In genomic region chr20:43944653-43945235, GRCh38 we compare ENCODE assay signal across 21 cellular contexts.
"Had no signal": no experiment of that assay in that cellular context is flagged by ENCODE, and none has a peak within 500 bp of the region (broad histone marks: within the 10 kb centered on the region; RNA-seq: fewer than 3 reads in every experiment).

No MANE protein-coding gene starts in this region.

- ATAC-seq: activated CD8-positive, alpha-beta T cell treated with anti-CD3 and anti-CD28 coated beads for 36 hours; activated naive CD4-positive, alpha-beta T cell treated with anti-CD3 and anti-CD28 coated beads, Interleukin-2, amount 50 U/mL, for 72 hours; activated T-cell treated with anti-CD3 and anti-CD28 coated beads, Interleukin-2, amount 50 U/mL, for 4 hours; left cardiac atrium; naive thymus-derived CD8-positive, alpha-beta T cell; sciatic nerve; stimulated activated effector memory CD8-positive, alpha-beta T cell treated with anti-CD3 and anti-CD28 coated beads, Interleukin-12 subunit alpha, Interleukin-12 subunit beta, amount 100 ng/mL, for 72 hours had no signal

- H3K9me3 ChIP-seq: stomach, vagina had no signal

- DNase-seq: activated B cell treated with CpG ODN at 0.5 μM for 24 hours; activated CD4-positive, alpha-beta T cell treated with anti-CD3 and anti-CD28 coated beads for 4 hours; activated CD8-positive, alpha-beta T cell treated with anti-CD3 and anti-CD28 coated beads for 36 hours; activated effector memory CD4-positive, alpha-beta T cell treated with anti-CD3 and anti-CD28 coated beads, Interleukin-2, amount 50 U/mL, for 16 hours; activated T-cell treated with anti-CD3 and anti-CD28 coated beads, Interleukin-2, amount 50 U/mL, for 4 hours; dorsolateral prefrontal cortex; endodermal cell; foreskin fibroblast; left cardiac atrium; mesendoderm; naive thymus-derived CD8-positive, alpha-beta T cell; stimulated activated CD4-positive, alpha-beta T cell treated with anti-CD3 and anti-CD28 coated beads, Interleukin-4, amount 100 ng/mL, for 24 hours; stomach; trophoblast cell had no signal

- H3K79me2 ChIP-seq: hepatocyte, parathyroid adenoma had no signal

- H3K27me3 ChIP-seq: dorsolateral prefrontal cortex, hepatocyte, vagina had no signal

- H3K9ac ChIP-seq: parathyroid adenoma had no signal

- H3K4me3 ChIP-seq: dorsolateral prefrontal cortex, hepatocyte, stomach, vagina had no signal

- H2AFZ ChIP-seq: hepatocyte had no signal

- H3K27ac ChIP-seq: epithelial cell of prostate, hepatocyte, parathyroid adenoma, stomach, vagina had no signal

- H3K4me2 ChIP-seq: hepatocyte had no signal

- H3K36me3 ChIP-seq: stomach, vagina had no signal
